ENCODE assay signal across 13 cellular contexts in genomic region chr13:27639186-27639585, GRCh38. TPM values are rescaled to one million over a fixed set of nuclear protein-coding genes. Genes with fewer than 3 reads are reported as not detected.
DNase-seq lines count a peak whose midpoint lies in the region; ATAC-seq and TF ChIP-seq lines count a peak whose summit lies in the region.
"Had no signal": no experiment of that assay in that cellular context is flagged by ENCODE, and none has a peak within 500 bp of the region (broad histone marks: within the 10 kb centered on the region; RNA-seq: fewer than 3 reads in every experiment).

No MANE protein-coding gene starts in this region.

- no peak for ATAC-seq in natural killer cell treated with Interleukin-12 subunit alpha and Interleukin-12 subunit beta and Interleukin-15 and Interleukin-18, amount 100 ng/mL, for 72 hours
- no peak for ATAC-seq in GM18517 (IDR thresholded peaks at IDR 0.05; ENCODE audit: unreplicated experiment)

- no peak for TF ChIP-seq POLR2A in adrenal gland (IDR thresholded peaks at IDR 0.05)
- TF ChIP-seq POLR2A in suprapubic skin (IDR thresholded peaks at IDR 0.05), result no peak

- H3K4me1 ChIP-seq in adrenal gland (replicated peaks in 1 of 2), result peaks cover 38 to 85% of the 10 kb centered on the region in 2 donors
- H3K4me1 ChIP-seq in suprapubic skin, result peaks cover 72% of the 10 kb centered on the region

- H3K27me3 Mint-ChIP-seq in endothelial cell (ENCODE audit: unreplicated experiment), result no peaks in the 10 kb centered on the region
- no peaks in the 10 kb centered on the region for H3K27me3 Mint-ChIP-seq in natural killer cell treated with Interleukin-12 subunit alpha and Interleukin-12 subunit beta and Interleukin-15 and Interleukin-18, amount 100 ng/mL, for 72 hours
- H3K27me3 Mint-ChIP-seq: CD4-positive, alpha-beta T cell had no signal

- peak overlapping the region; percentile 80 for H3K27ac Mint-ChIP-seq in endothelial cell (ENCODE audit: unreplicated experiment)
- H3K27ac Mint-ChIP-seq in natural killer cell treated with Interleukin-12 subunit alpha and Interleukin-12 subunit beta and Interleukin-15 and Interleukin-18, amount 100 ng/mL, for 72 hours, result no peak overlapping the region
- H3K27ac Mint-ChIP-seq: CD4-positive, alpha-beta T cell had no signal

- H3K4me1 Mint-ChIP-seq in endothelial cell (ENCODE audit: unreplicated experiment), result peaks cover 35% of the 10 kb centered on the region
- H3K4me1 Mint-ChIP-seq in natural killer cell treated with Interleukin-12 subunit alpha and Interleukin-12 subunit beta and Interleukin-15 and Interleukin-18, amount 100 ng/mL, for 72 hours (ENCODE audit: low read depth in 2 of 2), result peaks cover 31 to 44% of the 10 kb centered on the region in 2 donors

- H3K4me3 ChIP-seq in adrenal gland (no peak overlapping the region), suprapubic skin (no peak overlapping the region)

- H3K4me3 Mint-ChIP-seq in endothelial cell (ENCODE audit: unreplicated experiment), result no peak overlapping the region
- no peak overlapping the region for H3K4me3 Mint-ChIP-seq in natural killer cell treated with Interleukin-12 subunit alpha and Interleukin-12 subunit beta and Interleukin-15 and Interleukin-18, amount 100 ng/mL, for 72 hours
- H3K4me3 Mint-ChIP-seq: CD4-positive, alpha-beta T cell had no signal

- H3K9me3 Mint-ChIP-seq in endothelial cell (ENCODE audit: unreplicated experiment), result no peaks in the 10 kb centered on the region
- no peaks in the 10 kb centered on the region for H3K9me3 Mint-ChIP-seq in natural killer cell treated with Interleukin-12 subunit alpha and Interleukin-12 subunit beta and Interleukin-15 and Interleukin-18, amount 100 ng/mL, for 72 hours
- H3K9me3 Mint-ChIP-seq: CD4-positive, alpha-beta T cell had no signal

- TF ChIP-seq CTCF in adrenal gland (IDR thresholded peaks at IDR 0.05), result no peak
- TF ChIP-seq CTCF in endothelial cell (IDR thresholded peaks at IDR 0.05; ENCODE audit: unreplicated experiment), result no peak
- TF ChIP-seq CTCF in suprapubic skin (IDR thresholded peaks at IDR 0.05), result no peak

- no peaks in the 10 kb centered on the region for H3K36me3 ChIP-seq in adrenal gland (replicated peaks in 1 of 2)
- no peaks in the 10 kb centered on the region for H3K36me3 ChIP-seq in suprapubic skin

- H3K27ac ChIP-seq in adrenal gland (peak overlapping the region; percentile 11 to 84 (median 61)), suprapubic skin (peak overlapping the region; percentile 20)

- TF ChIP-seq EP300 in suprapubic skin (IDR thresholded peaks at IDR 0.05), result no peak

- no peaks in the 10 kb centered on the region for H3K27me3 ChIP-seq in adrenal gland
- no peaks in the 10 kb centered on the region for H3K27me3 ChIP-seq in suprapubic skin

- H3K9me3 ChIP-seq in adrenal gland (replicated peaks in 1 of 3) (no peaks in the 10 kb centered on the region), suprapubic skin (no peaks in the 10 kb centered on the region)

- intact Hi-C loops in adrenal gland (cut with DNase I), result no loop called here

- H3K36me3 Mint-ChIP-seq in endothelial cell (ENCODE audit: low read depth, unreplicated experiment), result no peaks in the 10 kb centered on the region
- H3K36me3 Mint-ChIP-seq in natural killer cell treated with Interleukin-12 subunit alpha and Interleukin-12 subunit beta and Interleukin-15 and Interleukin-18, amount 100 ng/mL, for 72 hours, result no peaks in the 10 kb centered on the region

- DNase-seq in adrenal gland, result no peak
- no peak for DNase-seq in endothelial cell (ENCODE audit: low spot score)
- peak; percentile 35 to 61 for DNase-seq in lung microvascular endothelial cell (ENCODE audit: low read depth in 2 of 2)
- no peak for DNase-seq in suprapubic skin (ENCODE audit: low spot score in 2 of 2)
- DNase-seq in natural killer cell treated with Interleukin-12 subunit alpha and Interleukin-12 subunit beta and Interleukin-15 and Interleukin-18, amount 100 ng/mL, for 72 hours (ENCODE audit: low spot score), result no peak
- DNase-seq in SW 1271 (lab: John Stamatoyannopoulos, UW), result no peak
- DNase-seq: CD4-positive, alpha-beta T cell; DMS79 treated with DMSO at 0.1 percent for 48 hours; HCEC 1CT; NCI-H1417; NCI-H2029; NCI-H2171 treated with DMSO at 0.1 percent for 48 hours had no signal

RNA-seq across cellular contexts. Expression of gene POLR1D, which starts 17.5 kb away (rescaled TPM):
- total RNA-seq in adrenal gland, result 100 to 1,000 TPM in 7 of 8 donors, 10 to 100 TPM in 1; 81.5 to 369 (median 173) TPM
- polyA plus RNA-seq in adrenal gland, result 100 to 1,000 TPM; 148 to 188 (median 173) TPM
- 167 TPM for total RNA-seq in endothelial cell (ENCODE audit: unreplicated experiment)
- 81.9 and 86.1 TPM in 2 replicates for total RNA-seq in lung microvascular endothelial cell
- 100 to 1,000 TPM; 148 to 197 (median 177) TPM for total RNA-seq in suprapubic skin
- 100 to 1,000 TPM in 1 of 2 donors, 10 to 100 TPM in 1; 95.2 to 112 TPM for total RNA-seq in natural killer cell treated with Interleukin-12 subunit alpha and Interleukin-12 subunit beta and Interleukin-15 and Interleukin-18, amount 100 ng/mL, for 72 hours

RNA-seq across cellular contexts. Expression of gene LNX2, which starts 18.9 kb away (rescaled TPM):
- total RNA-seq in adrenal gland (10 to 100 TPM in 7 of 8 donors, 1 to 10 TPM in 1; 9.7 to 26.5 (median 19.2) TPM), endothelial cell (ENCODE audit: unreplicated experiment) (14.0 TPM), lung microvascular endothelial cell (8.3 and 11.3 TPM in 2 replicates), suprapubic skin (10 to 100 TPM; 11.2 to 15.9 (median 13.6) TPM)
- polyA plus RNA-seq in adrenal gland, result 10 to 100 TPM in 1 of 3 donors, 1 to 10 TPM in 2; 2.9 to 17.5 (median 4.9) TPM
- total RNA-seq in natural killer cell treated with Interleukin-12 subunit alpha and Interleukin-12 subunit beta and Interleukin-15 and Interleukin-18, amount 100 ng/mL, for 72 hours, result 1 to 10 TPM; 4.1 to 4.2 TPM

Comparison
In these comparisons a context has a peak if more than half of its experiments do, and no peak if none do; other contexts are left out.
1. DNase-seq: peak in lung microvascular endothelial cell (2 of 2); none in adrenal gland (0 of 7), endothelial cell (single experiment), suprapubic skin (0 of 2), natural killer cell treated with Interleukin-12 subunit alpha and Interleukin-12 subunit beta and Interleukin-15 and Interleukin-18, amount 100 ng/mL, for 72 hours (single experiment) and SW 1271 (0 of 2).